Comparison of ENCODE assay signal across 10 cellular contexts in the genomic region with DNA sequence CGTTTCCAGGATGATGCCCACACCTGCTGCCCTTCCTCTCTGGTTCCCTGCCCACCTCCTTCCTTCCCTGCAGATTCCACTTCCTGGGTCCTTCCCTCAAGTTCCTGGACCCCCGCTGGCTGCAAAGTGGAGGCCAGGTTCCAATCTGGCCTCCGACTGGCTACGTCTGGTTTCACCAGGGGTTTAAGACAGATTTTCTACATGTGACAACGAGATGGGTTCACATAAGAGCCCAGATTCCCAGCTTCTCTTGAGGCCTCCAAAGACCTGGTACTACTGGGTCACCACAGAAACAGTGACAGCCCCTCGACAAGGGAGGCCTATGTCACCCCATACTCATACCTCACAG. TPM values are rescaled to one million over a fixed set of nuclear protein-coding genes. Genes with fewer than 3 reads are reported as not detected.
A peak's percentile ranks its signal among the peaks of the same experiment; 100 is the strongest.
DNase-seq lines count a peak whose midpoint lies in the region; ATAC-seq and TF ChIP-seq lines count a peak whose summit lies in the region.
"Had no signal": no experiment of that assay in that cellular context is flagged by ENCODE, and none has a peak within 500 bp of the region (broad histone marks: within the 10 kb centered on the region; RNA-seq: fewer than 3 reads in every experiment).

No MANE protein-coding gene starts in this region.

- peak overlapping the region; percentile 72 for H3K4me3 ChIP-seq in AG10803 (ENCODE audit: low read length)
- H3K4me3 ChIP-seq in Karpas-422 (ENCODE audit: low read length), result peak overlapping the region; percentile 89; the same call in 1 of the 2 replicates

- peaks cover 16% of the 10 kb centered on the region for H3K79me2 ChIP-seq in Karpas-422 (ENCODE audit: low read length)

- H3K4me3 Mint-ChIP-seq in chondrocyte (ENCODE audit: unreplicated experiment) (peak overlapping the region; percentile 83), nephron progenitor cell (peak overlapping the region; percentile 81)

- no peaks in the 10 kb centered on the region for H3K27me3 ChIP-seq in Karpas-422 (ENCODE audit: low read length)

- no peaks in the 10 kb centered on the region for H3K9me2 ChIP-seq in Karpas-422 (replicated peaks; ENCODE audit: insufficient read depth, low read length)

- TF ChIP-seq CTCF in AG10803 (conservative IDR thresholded peaks at IDR 0.05; ENCODE audit: low read length) (no peak), chondrocyte (IDR thresholded peaks at IDR 0.05) (no peak), nephron progenitor cell (IDR thresholded peaks at IDR 0.05) (no peak)

- in situ Hi-C loops in KBM-7 (cut with MboI; ENCODE audit: low pct_unique_long_range_greater_than_20kb, low sequenced_read_pairs), result no loop called here

- peaks cover 20% of the 10 kb centered on the region for H3K4me1 Mint-ChIP-seq in chondrocyte (ENCODE audit: low read depth)
- peaks cover 37% of the 10 kb centered on the region for H3K4me1 Mint-ChIP-seq in nephron progenitor cell

- H3K27me3 Mint-ChIP-seq in chondrocyte (ENCODE audit: low read depth) (no peaks in the 10 kb centered on the region), nephron progenitor cell (ENCODE audit: low read depth, poor library complexity) (peaks cover 1% of the 10 kb centered on the region)

- no peak for ATAC-seq in GM21367 (IDR thresholded peaks at IDR 0.05; ENCODE audit: unreplicated experiment)
- no peak for ATAC-seq in HG03378 (IDR thresholded peaks at IDR 0.05; ENCODE audit: unreplicated experiment)
- ATAC-seq in HG03139 (IDR thresholded peaks at IDR 0.05; ENCODE audit: unreplicated experiment), result no peak

- H3K9me3 Mint-ChIP-seq in chondrocyte (ENCODE audit: low read depth) (no peaks in the 10 kb centered on the region), nephron progenitor cell (no peaks in the 10 kb centered on the region)

- H3K9ac ChIP-seq in Karpas-422 (ENCODE audit: low read length), result peak overlapping the region; percentile 95

- H3K36me3 ChIP-seq in Karpas-422 (ENCODE audit: insufficient read depth, low read length), result no peaks in the 10 kb centered on the region

- H3K9me3 ChIP-seq in Karpas-422 (ENCODE audit: low read length), result no peaks in the 10 kb centered on the region

- H3K36me3 Mint-ChIP-seq in chondrocyte (ENCODE audit: low read depth) (peaks cover 7% of the 10 kb centered on the region), nephron progenitor cell (ENCODE audit: low read depth) (peaks cover 8% of the 10 kb centered on the region)

- no peak overlapping the region for H2AFZ ChIP-seq in Karpas-422 (ENCODE audit: low read length)

- DNase-seq in AG10803 (ENCODE audit: low read depth), result no peak
- no peak for DNase-seq in Karpas-422
- no peak for DNase-seq in chondrocyte (ENCODE audit: low spot score)
- no peak for DNase-seq in nephron progenitor cell
- no peak for DNase-seq in KBM-7

- H3K27ac ChIP-seq in Karpas-422 (ENCODE audit: low read length), result no peak overlapping the region

- H3K4me2 ChIP-seq in Karpas-422 (ENCODE audit: low read depth, low read length, poor library complexity, severe bottlenecking), result peak overlapping the region; percentile 80

- H4K20me1 ChIP-seq in Karpas-422 (ENCODE audit: insufficient read depth, low read depth, low read length), result peaks cover 9% of the 10 kb centered on the region; the same call in 1 of the 2 replicates

- no peak overlapping the region for H3K27ac Mint-ChIP-seq in chondrocyte (ENCODE audit: unreplicated experiment)
- H3K27ac Mint-ChIP-seq in nephron progenitor cell, result no peak overlapping the region

- H3K4me1 ChIP-seq in Karpas-422 (ENCODE audit: low read length), result peaks cover 30% of the 10 kb centered on the region

RNA-seq across cellular contexts. Expression of gene MGAT4B, which starts 2.1 kb away (rescaled TPM):
- 36.9 and 47.1 TPM in 2 replicates for total RNA-seq in Karpas-422 (2014; rRNA removed; shearing (Covaris generic); ENCODE audit: low replicate concordance)
- total RNA-seq in chondrocyte, result 135 to 144 TPM (median 142 TPM) in 3 replicates

RNA-seq across cellular contexts. Expression of gene LTC4S, which starts 10.8 kb away (rescaled TPM):
- total RNA-seq in Karpas-422 (2014; rRNA removed; shearing (Covaris generic); ENCODE audit: low replicate concordance), result 2.3 TPM in 1 of 2 replicates, not detected in the other
- total RNA-seq in chondrocyte, result 1.2 to 1.7 TPM (median 1.3 TPM) in 3 replicates
- total RNA-seq: Daoy, HT1080 had no signal

RNA-seq across cellular contexts. Expression of gene SQSTM1, which starts 16.1 kb away (rescaled TPM):
- total RNA-seq in Karpas-422 (2014; rRNA removed; shearing (Covaris generic); ENCODE audit: low replicate concordance), result 100.0 and 123 TPM in 2 replicates
- 219 to 297 TPM (median 296 TPM) in 3 replicates for total RNA-seq in chondrocyte

RNA-seq across cellular contexts. Expression of gene MRNIP, which starts 54.0 kb away (rescaled TPM):
- total RNA-seq in Karpas-422 (2014; rRNA removed; shearing (Covaris generic); ENCODE audit: low replicate concordance), result 33.6 and 55.7 TPM in 2 replicates
- 13.4 to 20.0 TPM (median 16.4 TPM) in 3 replicates for total RNA-seq in chondrocyte
